ENCODE assay signal across 9 cellular contexts in genomic region chr14:105075364-105076295, GRCh38. TPM values are rescaled to one million over a fixed set of nuclear protein-coding genes. Genes with fewer than 3 reads are reported as not detected.
DNase-seq lines count a peak whose midpoint lies in the region; ATAC-seq lines count a peak whose summit lies in the region.
"Had no signal": no experiment of that assay in that cellular context is flagged by ENCODE, and none has a peak within 500 bp of the region (broad histone marks: within the 10 kb centered on the region; RNA-seq: fewer than 3 reads in every experiment).

No MANE protein-coding gene starts in this region.

- peaks cover 3% of the 10 kb centered on the region for H3K36me3 Mint-ChIP-seq in effector memory CD8-positive, alpha-beta T cell (ENCODE audit: insufficient read depth)
- H3K36me3 Mint-ChIP-seq: IgD-negative memory B cell had no signal

- intact Hi-C loops in sciatic nerve (cut with DNase I): no loop called here

- DNase-seq in GM03348 (ENCODE audit: low spot score) (peak; percentile 53), NCI-H510A treated with DMSO at 0.1 percent for 48 hours (lab: John Stamatoyannopoulos, UW) (peak; percentile 36), sciatic nerve (ENCODE audit: low spot score) (peak; percentile 68), dedifferentiated amniotic fluid mesenchymal stem cell (ENCODE audit: extremely low spot score) (no peak)
- DNase-seq in effector memory CD8-positive, alpha-beta T cell: no peak
- no peak for DNase-seq in stimulated activated CD4-positive, alpha-beta T cell treated with anti-CD3 and anti-CD28 coated beads, Interleukin-4, amount 100 ng/mL, for 1 hour

- H3K4me1 Mint-ChIP-seq in effector memory CD8-positive, alpha-beta T cell (ENCODE audit: low read depth in 2 of 2): peaks cover 24 to 31% of the 10 kb centered on the region in 2 donors

- H3K9me3 Mint-ChIP-seq in effector memory CD8-positive, alpha-beta T cell: no peaks in the 10 kb centered on the region

- H3K27me3 Mint-ChIP-seq in effector memory CD8-positive, alpha-beta T cell: no peaks in the 10 kb centered on the region

- H3K27ac Mint-ChIP-seq in effector memory CD8-positive, alpha-beta T cell: peak overlapping the region; percentile 46 to 64
- H3K27ac Mint-ChIP-seq: IgD-negative memory B cell had no signal

- peak; percentile 66 for ATAC-seq in GM21737 (IDR thresholded peaks at IDR 0.05; ENCODE audit: unreplicated experiment)
- ATAC-seq in effector memory CD8-positive, alpha-beta T cell (replicated peaks): peak; percentile 39
- peak; percentile 85 for ATAC-seq in sciatic nerve
- ATAC-seq in HG02840 (IDR thresholded peaks at IDR 0.05; ENCODE audit: low FRiP score, unreplicated experiment): no peak

- peak overlapping the region; percentile 62 to 76 for H3K4me3 Mint-ChIP-seq in effector memory CD8-positive, alpha-beta T cell

RNA-seq across cellular contexts. Expression of gene GPR132, which starts 10.4 kb away (rescaled TPM):
- 3.2 TPM for total RNA-seq in sciatic nerve

RNA-seq across cellular contexts. Expression of gene CDCA4, which starts 54.7 kb away (rescaled TPM):
- 5.5 TPM for total RNA-seq in sciatic nerve

Comparison
In these comparisons a context has a peak if more than half of its experiments do, and no peak if none do; other contexts are left out.
1. DNase-seq: peak in GM03348 (single experiment), NCI-H510A treated with DMSO at 0.1 percent for 48 hours (single experiment) and sciatic nerve (single experiment); none in effector memory CD8-positive, alpha-beta T cell (0 of 3), dedifferentiated amniotic fluid mesenchymal stem cell (single experiment) and stimulated activated CD4-positive, alpha-beta T cell treated with anti-CD3 and anti-CD28 coated beads, Interleukin-4, amount 100 ng/mL, for 1 hour (single experiment).